8 cellular contexts compared by ENCODE assay signal in the genomic region with DNA sequence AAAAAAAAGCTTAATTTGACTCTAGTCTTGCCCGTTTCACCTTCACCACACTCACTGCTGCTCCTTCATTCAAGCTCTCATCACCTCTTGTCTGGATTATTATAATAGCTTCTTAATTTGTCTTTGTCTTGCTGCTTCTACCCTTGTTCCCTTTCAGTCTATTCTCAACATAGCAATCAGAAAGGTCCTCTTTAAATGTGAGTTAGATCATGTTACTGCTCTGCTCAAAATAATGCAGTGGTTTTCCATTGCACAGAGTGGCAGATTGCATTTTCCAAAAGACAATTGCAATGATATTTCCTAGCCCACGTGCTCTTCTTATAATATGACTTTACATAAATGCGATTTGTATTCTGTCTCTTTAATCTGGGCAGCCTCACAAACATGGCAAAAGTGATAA.
"Had no signal": no experiment of that assay in that cellular context is flagged by ENCODE, and none has a peak within 500 bp of the region (broad histone marks: within the 10 kb centered on the region; RNA-seq: fewer than 3 reads in every experiment).

No MANE protein-coding gene starts in this region.

- H3K27ac ChIP-seq: GM23248, HL-60 had no signal

- H3K9me3 ChIP-seq: HAP-1 had no signal

- H3K4me1 Mint-ChIP-seq: IgD-negative memory B cell had no signal

- H3K9ac ChIP-seq: GM23248 had no signal

- H3K36me3 Mint-ChIP-seq: IgD-negative memory B cell had no signal

- H3K4me1 ChIP-seq: HAP-1 had no signal

- H3K36me3 ChIP-seq: HAP-1 had no signal

- DNase-seq: GOT3, H7 had no signal

- H3K4me3 Mint-ChIP-seq: IgD-negative memory B cell had no signal

- H3K27ac Mint-ChIP-seq: IgD-negative memory B cell had no signal

- ATAC-seq: HCT116, HepG2 had no signal

- H3K4me3 ChIP-seq: GM23248, HAP-1 had no signal
